ENCODE assay signal across 3 cellular contexts in the genomic region with DNA sequence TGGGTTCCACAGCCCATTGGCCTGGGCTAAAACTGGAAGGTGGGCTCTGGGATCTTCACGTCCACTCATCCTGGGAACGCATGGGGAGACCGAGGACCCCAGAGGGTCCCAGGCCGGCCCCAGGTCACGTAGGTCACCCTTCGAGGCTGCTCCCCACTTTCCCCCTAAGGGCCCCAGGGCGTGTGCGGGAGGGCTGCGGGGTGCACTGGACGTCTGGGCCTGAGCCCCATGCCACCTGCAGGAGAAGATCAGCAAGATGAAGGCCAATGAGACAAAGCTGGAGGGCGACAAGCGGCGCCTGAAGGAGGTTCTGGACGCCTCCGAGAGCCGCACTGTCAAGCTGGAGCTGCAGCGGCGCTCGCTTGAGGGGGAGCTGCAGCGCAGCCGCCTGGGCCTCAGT.
TF ChIP-seq lines count a peak whose summit lies in the region.

No MANE protein-coding gene starts in this region.

TF ChIP-seq in SK-N-SH, 30 proteins besides CTCF, POLR2A, EP300 and RAD21:
- no peak for TF ChIP-seq NFIC (IDR thresholded peaks at IDR 0.05; ENCODE audit: borderline replicate concordance)
- TF ChIP-seq ELF1 (IDR thresholded peaks at IDR 0.05), result no peak
- no peak for TF ChIP-seq RXRA (IDR thresholded peaks at IDR 0.05; ENCODE audit: borderline replicate concordance, low read depth)
- TF ChIP-seq, protein P1, sequence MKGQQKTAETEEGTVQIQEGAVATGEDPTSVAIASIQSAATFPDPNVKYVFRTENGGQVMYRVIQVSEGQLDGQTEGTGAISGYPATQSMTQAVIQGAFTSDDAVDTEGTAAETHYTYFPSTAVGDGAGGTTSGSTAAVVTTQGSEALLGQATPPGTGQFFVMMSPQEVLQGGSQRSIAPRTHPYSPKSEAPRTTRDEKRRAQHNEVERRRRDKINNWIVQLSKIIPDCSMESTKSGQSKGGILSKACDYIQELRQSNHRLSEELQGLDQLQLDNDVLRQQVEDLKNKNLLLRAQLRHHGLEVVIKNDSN (IDR thresholded peaks at IDR 0.05; ENCODE audit: borderline replicate concordance, low read depth), result no peak
- no peak for TF ChIP-seq YY1 (IDR thresholded peaks at IDR 0.05; ENCODE audit: low read depth)
- TF ChIP-seq TEAD4 (IDR thresholded peaks at IDR 0.05; ENCODE audit: borderline replicate concordance, insufficient read depth), result no peak
- no peak for TF ChIP-seq RCOR1 (IDR thresholded peaks at IDR 0.05; ENCODE audit: low read length)
- no peak for TF ChIP-seq RFX5 (IDR thresholded peaks at IDR 0.05; ENCODE audit: low read length)
- TF ChIP-seq NRF1 (IDR thresholded peaks at IDR 0.05; ENCODE audit: low read depth, low read length), result no peak
- TF ChIP-seq SMC3 (IDR thresholded peaks at IDR 0.05; ENCODE audit: low read depth, low read length), result no peak
- TF ChIP-seq JUND (IDR thresholded peaks at IDR 0.05), result no peak
- TF ChIP-seq EZH2phosphoT487 (IDR thresholded peaks at IDR 0.05; ENCODE audit: borderline replicate concordance, low read depth), result no peak
- TF ChIP-seq POLR2AphosphoS5 (IDR thresholded peaks at IDR 0.05; ENCODE audit: low read depth, low read length), result no peak
- TF ChIP-seq, protein P2, sequence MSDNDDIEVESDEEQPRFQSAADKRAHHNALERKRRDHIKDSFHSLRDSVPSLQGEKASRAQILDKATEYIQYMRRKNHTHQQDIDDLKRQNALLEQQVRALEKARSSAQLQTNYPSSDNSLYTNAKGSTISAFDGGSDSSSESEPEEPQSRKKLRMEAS (IDR thresholded peaks at IDR 0.05; ENCODE audit: low read depth), result no peak
- TF ChIP-seq, protein P3, sequence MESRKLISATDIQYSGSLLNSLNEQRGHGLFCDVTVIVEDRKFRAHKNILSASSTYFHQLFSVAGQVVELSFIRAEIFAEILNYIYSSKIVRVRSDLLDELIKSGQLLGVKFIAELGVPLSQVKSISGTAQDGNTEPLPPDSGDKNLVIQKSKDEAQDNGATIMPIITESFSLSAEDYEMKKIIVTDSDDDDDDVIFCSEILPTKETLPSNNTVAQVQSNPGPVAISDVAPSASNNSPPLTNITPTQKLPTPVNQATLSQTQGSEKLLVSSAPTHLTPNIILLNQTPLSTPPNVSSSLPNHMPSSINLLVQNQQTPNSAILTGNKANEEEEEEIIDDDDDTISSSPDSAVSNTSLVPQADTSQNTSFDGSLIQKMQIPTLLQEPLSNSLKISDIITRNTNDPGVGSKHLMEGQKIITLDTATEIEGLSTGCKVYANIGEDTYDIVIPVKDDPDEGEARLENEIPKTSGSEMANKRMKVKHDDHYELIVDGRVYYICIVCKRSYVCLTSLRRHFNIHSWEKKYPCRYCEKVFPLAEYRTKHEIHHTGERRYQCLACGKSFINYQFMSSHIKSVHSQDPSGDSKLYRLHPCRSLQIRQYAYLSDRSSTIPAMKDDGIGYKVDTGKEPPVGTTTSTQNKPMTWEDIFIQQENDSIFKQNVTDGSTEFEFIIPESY (IDR thresholded peaks at IDR 0.05; ENCODE audit: borderline replicate concordance, low read depth), result no peak
- TF ChIP-seq, protein P4, sequence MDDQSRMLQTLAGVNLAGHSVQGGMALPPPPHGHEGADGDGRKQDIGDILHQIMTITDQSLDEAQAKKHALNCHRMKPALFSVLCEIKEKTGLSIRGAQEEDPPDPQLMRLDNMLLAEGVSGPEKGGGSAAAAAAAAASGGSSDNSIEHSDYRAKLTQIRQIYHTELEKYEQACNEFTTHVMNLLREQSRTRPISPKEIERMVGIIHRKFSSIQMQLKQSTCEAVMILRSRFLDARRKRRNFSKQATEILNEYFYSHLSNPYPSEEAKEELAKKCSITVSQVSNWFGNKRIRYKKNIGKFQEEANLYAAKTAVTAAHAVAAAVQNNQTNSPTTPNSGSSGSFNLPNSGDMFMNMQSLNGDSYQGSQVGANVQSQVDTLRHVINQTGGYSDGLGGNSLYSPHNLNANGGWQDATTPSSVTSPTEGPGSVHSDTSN (IDR thresholded peaks at IDR 0.05), result no peak
- TF ChIP-seq, protein P5, sequence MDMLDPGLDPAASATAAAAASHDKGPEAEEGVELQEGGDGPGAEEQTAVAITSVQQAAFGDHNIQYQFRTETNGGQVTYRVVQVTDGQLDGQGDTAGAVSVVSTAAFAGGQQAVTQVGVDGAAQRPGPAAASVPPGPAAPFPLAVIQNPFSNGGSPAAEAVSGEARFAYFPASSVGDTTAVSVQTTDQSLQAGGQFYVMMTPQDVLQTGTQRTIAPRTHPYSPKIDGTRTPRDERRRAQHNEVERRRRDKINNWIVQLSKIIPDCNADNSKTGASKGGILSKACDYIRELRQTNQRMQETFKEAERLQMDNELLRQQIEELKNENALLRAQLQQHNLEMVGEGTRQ (IDR thresholded peaks at IDR 0.05; ENCODE audit: borderline replicate concordance, low read depth, low read length), result no peak
- TF ChIP-seq FOXJ3 (CRISPR knock-in tag; IDR thresholded peaks at IDR 0.05), result no peak
TF ChIP-seq in SK-N-SH: peak in this region for 0.

TF ChIP-seq in SK-N-SH treated with all-trans-retinoic acid at 6 μM for 48 hours, 23 proteins besides CTCF, POLR2A, EP300 and RAD21:
- TF ChIP-seq ZNF565 (CRISPR knock-in tag; conservative IDR thresholded peaks at IDR 0.05; ENCODE audit: low read depth), result no peak

TF ChIP-seq in endothelial cell of umbilical vein, 7 proteins besides CTCF, POLR2A, EP300 and RAD21:
- TF ChIP-seq JUN (IDR thresholded peaks at IDR 0.05; ENCODE audit: borderline replicate concordance, insufficient read depth, insufficient read length, low read depth), result no peak
- TF ChIP-seq MYC (IDR thresholded peaks at IDR 0.05; ENCODE audit: low read depth, low read length), result no peak
- TF ChIP-seq, protein P2 (IDR thresholded peaks at IDR 0.05; ENCODE audit: insufficient read depth, insufficient read length), result no peak
TF ChIP-seq in endothelial cell of umbilical vein: peak in this region for 0.
